In the genomic region with DNA sequence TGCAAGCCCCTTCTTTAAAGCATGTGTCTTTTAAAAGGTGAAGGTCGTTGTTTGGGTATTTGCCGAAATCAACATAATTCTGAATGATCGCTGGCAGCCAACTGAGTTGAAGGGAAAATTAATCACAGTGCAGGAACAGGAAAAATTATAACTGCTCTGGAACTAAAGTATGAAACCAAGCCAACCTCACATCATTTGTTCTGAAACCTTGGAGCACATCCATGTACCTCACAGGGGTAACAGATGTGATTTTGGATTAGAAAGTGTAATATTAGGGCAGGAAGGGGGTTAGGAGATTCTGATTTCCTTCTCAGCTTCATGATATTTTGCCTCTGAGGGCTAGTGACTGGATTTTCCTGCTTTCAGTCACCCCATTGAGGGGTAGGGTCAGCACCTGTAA, we compare ENCODE assay signal across 17 cellular contexts.
"Had no signal": no experiment of that assay in that cellular context is flagged by ENCODE, and none has a peak within 500 bp of the region (broad histone marks: within the 10 kb centered on the region; RNA-seq: fewer than 3 reads in every experiment).

No MANE protein-coding gene starts in this region.

- H3K4me1 ChIP-seq: right atrium auricular region, sigmoid colon had no signal

- H3K36me3 ChIP-seq: esophagus muscularis mucosa, neural progenitor cell, ovary, right atrium auricular region, sigmoid colon had no signal

- ATAC-seq: natural killer cell had no signal

- H3K9me3 ChIP-seq: esophagus muscularis mucosa, ovary, right atrium auricular region, sigmoid colon had no signal

- H3K27me3 ChIP-seq: esophagus muscularis mucosa, neural progenitor cell, ovary, right atrium auricular region, sigmoid colon had no signal

- H3K27ac ChIP-seq: epithelial cell of prostate, esophagus muscularis mucosa, neural progenitor cell, ovary, right atrium auricular region, sigmoid colon had no signal

- DNase-seq: cortex of kidney; effector memory CD4-positive, alpha-beta T cell; foreskin fibroblast; kidney glomerular epithelial cell; mammary epithelial cell; natural killer cell; nucleus accumbens; ovary; sigmoid colon; small intestine; stimulated activated CD4-positive, alpha-beta T cell treated with anti-CD3 and anti-CD28 coated beads, Interleukin-2, amount 100 ng/mL, for 48 hours; stimulated activated naive CD4-positive, alpha-beta T cell treated with Interleukin-2 at 50 U/mL for 16 hours; trophoblast cell had no signal

- H3K4me2 ChIP-seq: neural progenitor cell had no signal

- H2AFZ ChIP-seq: neural progenitor cell had no signal

- H3K4me3 ChIP-seq: esophagus muscularis mucosa, neural progenitor cell, ovary, right atrium auricular region, sigmoid colon had no signal

- H3K9ac ChIP-seq: neural progenitor cell had no signal
